In the genomic region with DNA sequence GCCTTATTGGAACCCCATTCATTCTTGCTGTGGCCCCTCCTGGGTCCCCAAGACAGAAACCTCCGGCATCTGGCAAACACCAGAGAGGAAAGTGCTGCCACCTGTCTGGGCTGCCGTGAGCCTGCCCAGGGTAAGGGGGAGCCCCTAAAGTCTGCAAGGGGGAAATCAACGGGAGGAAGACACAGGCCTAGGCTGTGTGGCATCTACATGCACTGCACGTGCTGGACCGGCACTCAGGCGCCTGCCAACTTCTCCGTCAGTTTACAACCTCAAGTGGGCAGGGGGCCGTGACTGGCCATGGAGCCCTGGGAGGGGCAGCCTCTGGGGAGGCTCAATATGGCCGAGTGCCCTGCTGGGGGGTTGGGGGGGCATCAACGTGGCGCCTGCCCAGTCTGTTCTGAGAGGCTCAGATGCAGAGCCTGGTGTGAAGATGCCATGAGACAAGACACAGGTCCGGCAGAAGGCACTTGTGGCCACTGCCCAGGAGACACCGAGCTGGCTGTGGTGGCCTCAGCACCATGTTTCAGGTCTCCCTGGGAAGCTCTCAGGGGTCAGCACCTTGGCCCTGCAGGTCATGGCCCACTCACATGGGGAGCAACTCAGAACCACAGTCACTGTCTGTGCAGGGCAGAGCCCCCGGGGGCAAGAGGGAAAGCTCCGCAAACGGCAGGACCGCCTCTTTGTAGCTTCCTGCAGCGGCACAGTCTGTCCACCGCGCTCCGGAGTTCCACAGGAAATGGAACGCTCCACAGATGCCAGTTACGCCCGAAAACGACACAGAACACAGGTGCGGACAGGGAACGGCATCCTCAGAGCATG, we compare ENCODE assay signal across 8 cellular contexts. TPM values are rescaled to one million over a fixed set of nuclear protein-coding genes. Genes with fewer than 3 reads are reported as not detected.
A peak's percentile ranks its signal among the peaks of the same experiment; 100 is the strongest.
DNase-seq lines count a peak whose midpoint lies in the region; ATAC-seq, FAIRE-seq and TF ChIP-seq lines count a peak whose summit lies in the region.

No MANE protein-coding gene starts in this region.

- H3K4me1 Mint-ChIP-seq in MCF 10A (ENCODE audit: insufficient read depth, unreplicated experiment) = peaks cover 10% of the 10 kb centered on the region
- peaks cover 29 to 49% (median 38%) of the 10 kb centered on the region in 7 donors for H3K4me1 Mint-ChIP-seq in naive thymus-derived CD4-positive, alpha-beta T cell

- peak in 1 of 2 donors; percentile 63 for DNase-seq in breast epithelium (ENCODE audit: low spot score in 2 of 2)
- DNase-seq in MCF 10A (ENCODE audit: unreplicated experiment) = no peak
- DNase-seq in GM12878 (ENCODE audit: low read depth, low spot score) = no peak
- DNase-seq in naive thymus-derived CD4-positive, alpha-beta T cell = peak in 6 of 9 donors; percentile 33 to 58 (median 52)
- no peak for DNase-seq in upper lobe of right lung
- DNase-seq in omental fat pad (ENCODE audit: low spot score) = no peak
- DNase-seq in kidney tubule cell (ENCODE audit: low spot score) = no peak
- DNase-seq in DMS 273 (lab: John Stamatoyannopoulos, UW; ENCODE audit: unreplicated experiment) = no peak

- H3K36me3 ChIP-seq in breast epithelium = no peaks in the 10 kb centered on the region
- peaks cover 14 to 21% of the 10 kb centered on the region in 2 experiments; a peak in 3 of 4 replicates for H3K36me3 ChIP-seq in GM12878 (ENCODE audit: control insufficient read depth in 2 of 2, insufficient read depth in 2 of 2, low read length in 1 of 2)
- peaks cover 0 to 41% (median 11%) of the 10 kb centered on the region in 3 experiments for H3K36me3 ChIP-seq in naive thymus-derived CD4-positive, alpha-beta T cell (ENCODE audit: control insufficient read depth in 2 of 3, insufficient read depth in 3 of 3, low read length in 3 of 3)
- peaks cover 34% of the 10 kb centered on the region for H3K36me3 ChIP-seq in upper lobe of right lung

- no peak for TF ChIP-seq CTCF in breast epithelium (IDR thresholded peaks at IDR 0.05)
- no peak for TF ChIP-seq CTCF in MCF 10A (IDR thresholded peaks at IDR 0.05; ENCODE audit: unreplicated experiment)
- peak in 2 of 3 experiments; percentile 7 to 41; a peak in 3 of 6 replicates for TF ChIP-seq CTCF in GM12878 (IDR thresholded peaks at IDR 0.05 in 2 of 3, conservative IDR thresholded peaks at IDR 0.05 in 1 of 3; ENCODE audit: control insufficient read depth in 2 of 3, extremely low read depth in 1 of 3, insufficient read depth in 1 of 3, low read depth in 3 of 3, low read length in 3 of 3)
- TF ChIP-seq CTCF in upper lobe of right lung (IDR thresholded peaks at IDR 0.05) = no peak
- TF ChIP-seq CTCF in omental fat pad (IDR thresholded peaks at IDR 0.05) = no peak

- peaks cover 43% of the 10 kb centered on the region for H3K36me3 Mint-ChIP-seq in MCF 10A (ENCODE audit: insufficient read depth, unreplicated experiment)
- H3K36me3 Mint-ChIP-seq in naive thymus-derived CD4-positive, alpha-beta T cell = peaks cover 0 to 7% (median 0%) of the 10 kb centered on the region in 5 donors

- RAD21 ChIA-PET in GM12878 (lab: Charles Lee; ENCODE audit: unreplicated experiment) = no interaction called here

- SMC1A ChIA-PET in GM12878 (lab: Charles Lee; ENCODE audit: uncharacterized antibody, unreplicated experiment) = no interaction called here

- CTCF ChIA-PET in MCF 10A (lab: Yijun Ruan, JAX) = interaction anchor here (0.6 kb wide), 1 partner anchor 84 kb away, joined by 3 read pairs; no protein-coding TSS in a partner anchor
- CTCF ChIA-PET in GM12878 (lab: Yijun Ruan, JAX) = no interaction called here
- CTCF ChIA-PET in naive thymus-derived CD4-positive, alpha-beta T cell (lab: Charles Lee) = no interaction called here

- no peaks in the 10 kb centered on the region for H3K27me3 Mint-ChIP-seq in MCF 10A (ENCODE audit: insufficient read depth, unreplicated experiment)
- H3K27me3 Mint-ChIP-seq in naive thymus-derived CD4-positive, alpha-beta T cell = no peaks in the 10 kb centered on the region

- peak overlapping the region; percentile 59; the same call in 1 of the 2 replicates for H3K4me2 ChIP-seq in GM12878 (ENCODE audit: control insufficient read depth, insufficient read depth)

- POLR2A ChIA-PET in MCF 10A (lab: Yijun Ruan, JAX) (no interaction called here), GM12878 (lab: Charles Lee) (interaction anchor here (0.5 kb wide), 1 partner anchor 26 kb away, joined by 3 read pairs; no protein-coding TSS in a partner anchor)
- POLR2A ChIA-PET in naive thymus-derived CD4-positive, alpha-beta T cell (lab: Charles Lee) = interaction anchor here (0.7 kb wide), 1 partner anchor 148 kb away, joined by 3 read pairs; no protein-coding TSS in a partner anchor

- ATAC-seq in GM12878 (peak; percentile 17), upper lobe of right lung (no peak), omental fat pad (ENCODE audit: low FRiP score) (no peak)
- ATAC-seq in naive thymus-derived CD4-positive, alpha-beta T cell = peak; percentile 22

- H3K9me3 ChIP-seq in breast epithelium = no peaks in the 10 kb centered on the region
- H3K9me3 ChIP-seq in GM12878 (replicated peaks; ENCODE audit: control insufficient read depth, insufficient read depth, low read length) = no peaks in the 10 kb centered on the region
- H3K9me3 ChIP-seq in naive thymus-derived CD4-positive, alpha-beta T cell (ENCODE audit: control insufficient read depth in 2 of 3, low read length in 3 of 3) = no peaks in the 10 kb centered on the region
- no peaks in the 10 kb centered on the region for H3K9me3 ChIP-seq in upper lobe of right lung

- 29% methylated on average over 27 of the region's 27 CpGs for WGBS in GM12878 (ENCODE audit: insufficient coverage, insufficient replicate concordance, low lambda C conversion rate, missing lambda C conversion rate)

- no peak overlapping the region for H2AFZ ChIP-seq in GM12878 (ENCODE audit: control insufficient read depth, low read depth, low read length)

- H3K4me1 ChIP-seq in breast epithelium (peaks cover 8 to 30% of the 10 kb centered on the region in 2 donors), GM12878 (ENCODE audit: control insufficient read depth, insufficient read depth, low read length) (peaks cover 28% of the 10 kb centered on the region), upper lobe of right lung (peaks cover 64% of the 10 kb centered on the region)
- peaks cover 24 to 28% of the 10 kb centered on the region in 2 donors for H3K4me1 ChIP-seq in naive thymus-derived CD4-positive, alpha-beta T cell (ENCODE audit: control insufficient read depth in 2 of 2, insufficient read depth in 2 of 2, low read length in 2 of 2)

- H3K4me3 Mint-ChIP-seq in MCF 10A (ENCODE audit: unreplicated experiment) = no peak overlapping the region
- H3K4me3 Mint-ChIP-seq in naive thymus-derived CD4-positive, alpha-beta T cell = peak overlapping the region; percentile 84 to 94 (median 90)

- H3K79me2 ChIP-seq in GM12878 (ENCODE audit: control insufficient read depth, insufficient read depth, low read length) = peaks cover 31% of the 10 kb centered on the region

- FAIRE-seq in GM12878 (lab: Jason Lieb, UNC) = no peak

- BruUV-seq in MCF 10A (replicated peaks; lab: Mats Ljungman, UMichigan) (no TSS peak), GM12878 (replicated peaks; lab: Mats Ljungman, UMichigan) (no TSS peak)

- H3K27ac ChIP-seq in breast epithelium (peak overlapping the region; percentile 89), GM12878 (ENCODE audit: control insufficient read depth, insufficient read depth) (no peak overlapping the region), upper lobe of right lung (peak overlapping the region; percentile 89)
- peak overlapping the region; percentile 80 for H3K27ac ChIP-seq in naive thymus-derived CD4-positive, alpha-beta T cell (ENCODE audit: low read depth, low read length)

- TF ChIP-seq EP300 in GM12878 (IDR thresholded peaks at IDR 0.05; ENCODE audit: borderline replicate concordance in 1 of 2, control insufficient read depth in 1 of 2, low read depth in 2 of 2, low read length in 2 of 2) = no peak

- in situ Hi-C loops in GM12878 (cut with MboI) = no loop called here

- no peak overlapping the region for H3K27ac Mint-ChIP-seq in MCF 10A (ENCODE audit: low read depth, unreplicated experiment)
- H3K27ac Mint-ChIP-seq in naive thymus-derived CD4-positive, alpha-beta T cell = peak overlapping the region; percentile 75 to 99 (median 92)

- H3K27me3 ChIP-seq in breast epithelium (no peaks in the 10 kb centered on the region), GM12878 (replicated peaks in 1 of 2; ENCODE audit: control insufficient read depth in 2 of 2, insufficient read depth in 2 of 2, low read length in 1 of 2) (no peaks in the 10 kb centered on the region), upper lobe of right lung (no peaks in the 10 kb centered on the region)
- H3K27me3 ChIP-seq in naive thymus-derived CD4-positive, alpha-beta T cell (ENCODE audit: control insufficient read depth in 2 of 2, insufficient read depth in 2 of 2, low read length in 2 of 2) = no peaks in the 10 kb centered on the region

- no peaks in the 10 kb centered on the region for H3K9me3 Mint-ChIP-seq in MCF 10A (ENCODE audit: unreplicated experiment)
- peaks cover 0 to 2% (median 0%) of the 10 kb centered on the region in 11 donors for H3K9me3 Mint-ChIP-seq in naive thymus-derived CD4-positive, alpha-beta T cell

- intact Hi-C loops in breast epithelium (cut with DNase I; ENCODE audit: low total_unique reads) = no loop called here
- intact Hi-C loops in MCF 10A (cut with micrococcal nuclease) = no loop called here
- intact Hi-C loops in GM12878 (cut with micrococcal nuclease; ENCODE audit: unreplicated experiment) = no loop called here
- intact Hi-C loops in naive thymus-derived CD4-positive, alpha-beta T cell (cut with micrococcal nuclease) = no loop called here
- intact Hi-C loops in upper lobe of right lung (cut with DNase I) = no loop called here

- TF ChIP-seq RAD21 in GM12878 (IDR thresholded peaks at IDR 0.05; ENCODE audit: insufficient read depth, low read depth, low read length) = no peak

- peaks cover 7% of the 10 kb centered on the region for H4K20me1 ChIP-seq in GM12878 (ENCODE audit: control insufficient read depth, insufficient read depth)

- H3K9ac ChIP-seq in GM12878 (ENCODE audit: control insufficient read depth, insufficient read depth, low read length) = no peak overlapping the region

- peak overlapping the region in 2 of 3 donors; percentile 18 to 61 for H3K4me3 ChIP-seq in breast epithelium
- no peak overlapping the region; the same call in 1 of the 2 replicates for H3K4me3 ChIP-seq in GM12878
- peak overlapping the region; percentile 58 for H3K4me3 ChIP-seq in naive thymus-derived CD4-positive, alpha-beta T cell (ENCODE audit: low read length)
- H3K4me3 ChIP-seq in upper lobe of right lung = peak overlapping the region; percentile 16

- TF ChIP-seq POLR2A in breast epithelium (IDR thresholded peaks at IDR 0.05) (no peak), GM12878 (IDR thresholded peaks at IDR 0.05; ENCODE audit: low read depth, low read length) (no peak)

RNA-seq across cellular contexts. Expression of a gene that starts 8.4 kb away (rescaled TPM):
- total RNA-seq in breast epithelium (10 to 100 TPM; 24.2 to 44.9 (median 36.3) TPM), MCF 10A (2022) (38.6 and 43.7 TPM in 2 replicates), GM12878 (2014; rRNA removed) (17.5 and 23.6 TPM in 2 replicates), GM12878 (2014; rRNA removed; fragmentation: Illumina TruSeq; extraction: Trizol) (11.0 and 13.2 TPM in 2 replicates), GM12878 (2021) (30.0 and 36.3 TPM in 2 replicates), upper lobe of right lung (38.9 TPM), omental fat pad (10 to 100 TPM; 25.7 to 48.9 (median 30.3) TPM)
- 58.9 and 62.6 TPM in 2 replicates for total RNA-seq in GM12878 (2013; cell fraction: nucleolus; rRNA removed)
- polyA plus RNA-seq in GM12878 (2011; ENCODE audit: low read depth) = 10.2 TPM
- polyA plus RNA-seq in GM12878 (2011; rRNA removed) (10.9 and 26.0 TPM in 2 replicates), GM12878 (2014; fragmentation: Illumina TruSeq; extraction: Trizol) (5.6 and 13.4 TPM in 2 replicates), GM12878 (2014; fragmentation: Nextera tagmentation; extraction: Ambion mirVana) (1 to 10 TPM; 2.4 to 7.9 TPM), GM12878 (2014; rRNA removed) (34.4 and 42.5 TPM in 2 replicates), GM12878 (2016; fragmentation: Nextera tagmentation; extraction: Ambion mirVana) (10 to 100 TPM; 27.9 to 30.8 TPM)
- polyA plus RNA-seq in GM12878 (2011; cell fraction: cytosol; rRNA removed) = 34.7 and 54.2 TPM in 2 replicates
- polyA plus RNA-seq in GM12878 (2011; cell fraction: nucleus; rRNA removed) = 190 and 213 TPM in 2 replicates
- 22.7 and 27.4 TPM in 2 replicates for polyA plus RNA-seq in GM12878 (2012)
- polyA minus RNA-seq in GM12878 (2011; rRNA and poly(A)+ RNA removed) = 21.1 and 31.2 TPM in 2 replicates
- polyA minus RNA-seq in GM12878 (2011; cell fraction: cytosol; rRNA and poly(A)+ RNA removed) = 9.9 and 11.3 TPM in 2 replicates
- 26.1 and 40.2 TPM in 2 replicates for polyA minus RNA-seq in GM12878 (2011; cell fraction: nucleus; rRNA and poly(A)+ RNA removed)
- 10 to 100 TPM; 42.0 to 49.0 (median 46.6) TPM for total RNA-seq in naive thymus-derived CD4-positive, alpha-beta T cell
- 10 to 100 TPM; 20.5 to 33.0 TPM for polyA plus RNA-seq in naive thymus-derived CD4-positive, alpha-beta T cell

RNA-seq across cellular contexts. Expression of a gene that starts 21.9 kb away (rescaled TPM):
- total RNA-seq in breast epithelium (10 to 100 TPM in 1 of 3 donors, 1 to 10 TPM in 2; 5.8 to 12.7 (median 9.2) TPM), MCF 10A (2022) (23.5 and 26.6 TPM in 2 replicates), GM12878 (2014; rRNA removed) (11.2 and 12.1 TPM in 2 replicates), GM12878 (2014; rRNA removed; fragmentation: Illumina TruSeq; extraction: Trizol) (5.2 and 5.6 TPM in 2 replicates), GM12878 (2021) (21.2 and 23.9 TPM in 2 replicates), upper lobe of right lung (17.6 TPM), omental fat pad (1 to 10 TPM; 6.4 to 9.8 (median 7.2) TPM)
- total RNA-seq in GM12878 (2013; cell fraction: nucleolus; rRNA removed) = 16.9 and 19.5 TPM in 2 replicates
- polyA plus RNA-seq in GM12878 (2011; ENCODE audit: low read depth) = 4.3 TPM
- polyA plus RNA-seq in GM12878 (2011; rRNA removed) (1.8 and 2.8 TPM in 2 replicates), GM12878 (2014; fragmentation: Illumina TruSeq; extraction: Trizol) (2.0 and 5.1 TPM in 2 replicates), GM12878 (2014; fragmentation: Nextera tagmentation; extraction: Ambion mirVana) (under 1 TPM; 0.06 to 0.09 TPM), GM12878 (2014; rRNA removed) (12.2 and 15.2 TPM in 2 replicates), GM12878 (2016; fragmentation: Nextera tagmentation; extraction: Ambion mirVana) (1 to 10 TPM; 1.1 to 1.6 TPM)
- polyA plus RNA-seq in GM12878 (2011; cell fraction: cytosol; rRNA removed) = 4.7 and 6.6 TPM in 2 replicates
- polyA plus RNA-seq in GM12878 (2011; cell fraction: nucleus; rRNA removed) = 39.6 and 50.7 TPM in 2 replicates
- 11.0 and 14.2 TPM in 2 replicates for polyA plus RNA-seq in GM12878 (2012)
- 1.8 and 4.2 TPM in 2 replicates for polyA minus RNA-seq in GM12878 (2011; rRNA and poly(A)+ RNA removed)
- 2.4 and 2.7 TPM in 2 replicates for polyA minus RNA-seq in GM12878 (2011; cell fraction: cytosol; rRNA and poly(A)+ RNA removed)
- 4.0 and 6.9 TPM in 2 replicates for polyA minus RNA-seq in GM12878 (2011; cell fraction: nucleus; rRNA and poly(A)+ RNA removed)
- 10 to 100 TPM; 17.7 to 29.8 (median 26.3) TPM for total RNA-seq in naive thymus-derived CD4-positive, alpha-beta T cell
- 1 to 10 TPM; 1.1 to 2.4 TPM for polyA plus RNA-seq in naive thymus-derived CD4-positive, alpha-beta T cell

RNA-seq across cellular contexts. Expression of a gene that starts 31.6 kb away (rescaled TPM):
- total RNA-seq in breast epithelium (1 to 10 TPM in 2 of 3 donors, under 1 TPM in 1; 0.96 to 3.3 (median 2.8) TPM), MCF 10A (2022) (4.4 and 4.5 TPM in 2 replicates), GM12878 (2014; rRNA removed) (20.2 and 23.9 TPM in 2 replicates), GM12878 (2014; rRNA removed; fragmentation: Illumina TruSeq; extraction: Trizol) (7.3 and 9.1 TPM in 2 replicates), GM12878 (2021) (42.1 and 42.7 TPM in 2 replicates), upper lobe of right lung (4.3 TPM), omental fat pad (1 to 10 TPM in 1 of 4 donors, under 1 TPM in 2, not detected in 1; 0.48 to 1.2 (median 0.84) TPM)
- 118 and 125 TPM in 2 replicates for total RNA-seq in GM12878 (2013; cell fraction: nucleolus; rRNA removed)
- 26.5 TPM for polyA plus RNA-seq in GM12878 (2011; ENCODE audit: low read depth)
- polyA plus RNA-seq in GM12878 (2011; rRNA removed) (14.1 and 28.4 TPM in 2 replicates), GM12878 (2014; fragmentation: Illumina TruSeq; extraction: Trizol) (4.7 and 16.3 TPM in 2 replicates), GM12878 (2014; fragmentation: Nextera tagmentation; extraction: Ambion mirVana) (1 to 10 TPM; 1.3 to 3.5 TPM), GM12878 (2014; rRNA removed) (51.4 and 52.0 TPM in 2 replicates), GM12878 (2016; fragmentation: Nextera tagmentation; extraction: Ambion mirVana) (10 to 100 TPM; 16.1 to 19.5 TPM)
- polyA plus RNA-seq in GM12878 (2011; cell fraction: cytosol; rRNA removed) = 45.8 and 64.7 TPM in 2 replicates
- polyA plus RNA-seq in GM12878 (2011; cell fraction: nucleus; rRNA removed) = 503 and 608 TPM in 2 replicates
- polyA plus RNA-seq in GM12878 (2012) = 51.9 and 72.0 TPM in 2 replicates
- polyA minus RNA-seq in GM12878 (2011; rRNA and poly(A)+ RNA removed) = 4.3 and 15.1 TPM in 2 replicates
- 12.4 and 12.9 TPM in 2 replicates for polyA minus RNA-seq in GM12878 (2011; cell fraction: cytosol; rRNA and poly(A)+ RNA removed)
- polyA minus RNA-seq in GM12878 (2011; cell fraction: nucleus; rRNA and poly(A)+ RNA removed) = 18.6 and 20.6 TPM in 2 replicates
- total RNA-seq in naive thymus-derived CD4-positive, alpha-beta T cell = 10 to 100 TPM; 10.2 to 37.8 (median 22.7) TPM
- polyA plus RNA-seq in naive thymus-derived CD4-positive, alpha-beta T cell = 10 to 100 TPM; 11.5 to 14.2 TPM

RNA-seq across cellular contexts. Expression of a gene that starts 33.1 kb away (rescaled TPM):
- total RNA-seq in breast epithelium = 10 to 100 TPM; 53.9 to 67.5 (median 59.6) TPM
- 70.9 and 88.5 TPM in 2 replicates for total RNA-seq in MCF 10A (2022)
- 134 and 156 TPM in 2 replicates for total RNA-seq in GM12878 (2013; cell fraction: nucleolus; rRNA removed)
- total RNA-seq in GM12878 (2014; rRNA removed) = 57.6 and 62.5 TPM in 2 replicates
- total RNA-seq in GM12878 (2014; rRNA removed; fragmentation: Illumina TruSeq; extraction: Trizol) = 66.1 and 72.2 TPM in 2 replicates
- total RNA-seq in GM12878 (2021) = 100 and 102 TPM in 2 replicates
- 52.6 TPM for polyA plus RNA-seq in GM12878 (2011; ENCODE audit: low read depth)
- 33.4 and 52.7 TPM in 2 replicates for polyA plus RNA-seq in GM12878 (2011; rRNA removed)
- 56.1 and 59.7 TPM in 2 replicates for polyA plus RNA-seq in GM12878 (2011; cell fraction: cytosol; rRNA removed)
- 68.3 and 113 TPM in 2 replicates for polyA plus RNA-seq in GM12878 (2011; cell fraction: nucleus; rRNA removed)
- polyA plus RNA-seq in GM12878 (2012) = 74.7 and 84.6 TPM in 2 replicates
- 53.4 and 73.9 TPM in 2 replicates for polyA plus RNA-seq in GM12878 (2014; fragmentation: Illumina TruSeq; extraction: Trizol)
- 10 to 100 TPM in 1 of 2 experiments, 1 to 10 TPM in 1; 5.0 to 10.7 TPM for polyA plus RNA-seq in GM12878 (2014; fragmentation: Nextera tagmentation; extraction: Ambion mirVana)
- polyA plus RNA-seq in GM12878 (2014; rRNA removed) = 70.4 and 71.9 TPM in 2 replicates
- polyA plus RNA-seq in GM12878 (2016; fragmentation: Nextera tagmentation; extraction: Ambion mirVana) = 100 to 1,000 TPM in 1 of 2 experiments, 10 to 100 TPM in 1; 97.9 to 102 TPM
- polyA minus RNA-seq in GM12878 (2011; rRNA and poly(A)+ RNA removed) = 56.6 and 60.4 TPM in 2 replicates
- polyA minus RNA-seq in GM12878 (2011; cell fraction: cytosol; rRNA and poly(A)+ RNA removed) = 25.3 and 31.2 TPM in 2 replicates
- polyA minus RNA-seq in GM12878 (2011; cell fraction: nucleus; rRNA and poly(A)+ RNA removed) = 22.7 and 36.7 TPM in 2 replicates
- total RNA-seq in naive thymus-derived CD4-positive, alpha-beta T cell = 10 to 100 TPM; 71.2 to 95.8 (median 82.9) TPM
- 100 to 1,000 TPM in 1 of 2 donors, 10 to 100 TPM in 1; 86.9 to 127 TPM for polyA plus RNA-seq in naive thymus-derived CD4-positive, alpha-beta T cell
- total RNA-seq in upper lobe of right lung = 58.9 TPM
- total RNA-seq in omental fat pad = 10 to 100 TPM; 34.7 to 43.8 (median 40.2) TPM

RNA-seq across cellular contexts. Expression of a gene that starts 52.9 kb away (rescaled TPM):
- total RNA-seq in breast epithelium (10 to 100 TPM; 31.1 to 37.9 (median 37.0) TPM), MCF 10A (2022) (38.1 and 45.0 TPM in 2 replicates), GM12878 (2014; rRNA removed) (33.7 and 36.0 TPM in 2 replicates), GM12878 (2014; rRNA removed; fragmentation: Illumina TruSeq; extraction: Trizol) (16.9 and 17.9 TPM in 2 replicates), GM12878 (2021) (34.6 and 36.8 TPM in 2 replicates), upper lobe of right lung (49.8 TPM), omental fat pad (10 to 100 TPM; 29.9 to 56.3 (median 45.4) TPM)
- total RNA-seq in GM12878 (2013; cell fraction: nucleolus; rRNA removed) = 32.0 and 39.1 TPM in 2 replicates
- 10.2 TPM for polyA plus RNA-seq in GM12878 (2011; ENCODE audit: low read depth)
- polyA plus RNA-seq in GM12878 (2011; rRNA removed) (13.2 and 20.6 TPM in 2 replicates), GM12878 (2014; fragmentation: Illumina TruSeq; extraction: Trizol) (6.1 and 16.0 TPM in 2 replicates), GM12878 (2014; fragmentation: Nextera tagmentation; extraction: Ambion mirVana) (1 to 10 TPM in 1 of 2 experiments, under 1 TPM in 1; 0.69 to 1.6 TPM), GM12878 (2014; rRNA removed) (27.8 and 31.8 TPM in 2 replicates), GM12878 (2016; fragmentation: Nextera tagmentation; extraction: Ambion mirVana) (10 to 100 TPM; 11.7 to 16.0 TPM)
- 29.7 and 34.3 TPM in 2 replicates for polyA plus RNA-seq in GM12878 (2011; cell fraction: cytosol; rRNA removed)
- 34.3 and 39.2 TPM in 2 replicates for polyA plus RNA-seq in GM12878 (2011; cell fraction: nucleus; rRNA removed)
- polyA plus RNA-seq in GM12878 (2012) = 20.7 and 21.7 TPM in 2 replicates
- 22.3 and 37.0 TPM in 2 replicates for polyA minus RNA-seq in GM12878 (2011; rRNA and poly(A)+ RNA removed)
- 13.5 and 16.1 TPM in 2 replicates for polyA minus RNA-seq in GM12878 (2011; cell fraction: cytosol; rRNA and poly(A)+ RNA removed)
- 7.3 and 14.4 TPM in 2 replicates for polyA minus RNA-seq in GM12878 (2011; cell fraction: nucleus; rRNA and poly(A)+ RNA removed)
- 10 to 100 TPM; 35.5 to 56.8 (median 50.3) TPM for total RNA-seq in naive thymus-derived CD4-positive, alpha-beta T cell
- polyA plus RNA-seq in naive thymus-derived CD4-positive, alpha-beta T cell = 1 to 10 TPM; 7.5 to 7.6 TPM

Comparison
In these comparisons a context has a peak if more than half of its experiments do, and no peak if none do; other contexts are left out.
1. DNase-seq: peak in naive thymus-derived CD4-positive, alpha-beta T cell (6 of 9); none in MCF 10A (single experiment), GM12878 (single experiment), upper lobe of right lung (single experiment), omental fat pad (single experiment), kidney tubule cell (single experiment) and DMS 273 (single experiment).
2. CTCF ChIP-seq: peak in GM12878 (2 of 3); none in breast epithelium (0 of 3), MCF 10A (single experiment), upper lobe of right lung (single experiment) and omental fat pad (0 of 3).
3. ATAC-seq: peak in GM12878 (single experiment) and naive thymus-derived CD4-positive, alpha-beta T cell (single experiment); none in upper lobe of right lung (single experiment) and omental fat pad (single experiment).